ENCODE assay signal across 27 cellular contexts in genomic region chr7:77942431-77942830, GRCh38.
"Had no signal": no experiment of that assay in that cellular context is flagged by ENCODE, and none has a peak within 500 bp of the region (broad histone marks: within the 10 kb centered on the region; RNA-seq: fewer than 3 reads in every experiment).

No MANE protein-coding gene starts in this region.

- DNase-seq: colonic mucosa; cortex of kidney; effector CD8-positive, alpha-beta T cell; effector memory CD8-positive, alpha-beta T cell; endodermal cell; erythroblast; esophagus squamous epithelium; foreskin fibroblast; foreskin melanocyte; gastrocnemius medialis; glutamatergic neuron; head of caudate nucleus; hippocampal formation; left cardiac atrium; left lung; left ventricle myocardium superior; lower lobe of right lung; mesenchymal stem cell; mucosa of descending colon; naive B cell; naive thymus-derived CD8-positive, alpha-beta T cell had no signal

- H3K36me3 ChIP-seq: colonic mucosa, left lung had no signal

- H3K27ac ChIP-seq: colonic mucosa, epithelial cell of prostate, esophagus squamous epithelium, gastrocnemius medialis, left lung, lower lobe of right lung had no signal

- H3K27me3 ChIP-seq: colonic mucosa, esophagus squamous epithelium, gastrocnemius medialis, left lung had no signal

- H3K4me3 Mint-ChIP-seq: dendritic cell treated with granulocyte-macrophage colony-stimulating factor and Interleukin-4, amounts not matched to agents 40 ng/mL and 50 ng/mL, for 4 days; effector memory CD8-positive, alpha-beta T cell; endodermal cell; mesothelial cell of epicardium; naive B cell; naive thymus-derived CD8-positive, alpha-beta T cell had no signal

- ATAC-seq: effector memory CD8-positive, alpha-beta T cell; esophagus mucosa; gastrocnemius medialis; left cardiac atrium; left lung; left ventricle myocardium superior; lower lobe of right lung; mucosa of descending colon; naive thymus-derived CD8-positive, alpha-beta T cell had no signal

- FAIRE-seq: endometrium, keratinocyte had no signal

- H3K4me3 ChIP-seq: colonic mucosa, esophagus squamous epithelium, gastrocnemius medialis, left lung, lower lobe of right lung, mucosa of descending colon had no signal

- H3K27ac Mint-ChIP-seq: dendritic cell treated with granulocyte-macrophage colony-stimulating factor and Interleukin-4, amounts not matched to agents 40 ng/mL and 50 ng/mL, for 4 days; effector memory CD8-positive, alpha-beta T cell; endodermal cell; mesothelial cell of epicardium had no signal

- H3K4me1 ChIP-seq: colonic mucosa, esophagus squamous epithelium, gastrocnemius medialis, left lung, lower lobe of right lung had no signal

- H3K9me3 ChIP-seq: colonic mucosa, esophagus squamous epithelium, gastrocnemius medialis, left lung, lower lobe of right lung, mucosa of descending colon had no signal

- H3K27me3 Mint-ChIP-seq: dendritic cell treated with granulocyte-macrophage colony-stimulating factor and Interleukin-4, amounts not matched to agents 40 ng/mL and 50 ng/mL, for 4 days; effector memory CD8-positive, alpha-beta T cell; naive B cell; naive thymus-derived CD8-positive, alpha-beta T cell had no signal
